33 cellular contexts compared by ENCODE assay signal in genomic region chr12:112656141-112656540, GRCh38.
"Had no signal": no experiment of that assay in that cellular context is flagged by ENCODE, and none has a peak within 500 bp of the region (broad histone marks: within the 10 kb centered on the region; RNA-seq: fewer than 3 reads in every experiment).

No MANE protein-coding gene starts in this region.

- H3K36me3 ChIP-seq: MG63, SJCRH30 had no signal

- H3K4me3 ChIP-seq: MG63, PC-9, SJCRH30, SK-N-MC had no signal

- H3K4me1 ChIP-seq: SJCRH30 had no signal

- H2AFZ ChIP-seq: PC-9 had no signal

- DNase-seq: Kasumi-1, MG63, NCI-H1048, NCI-H1092 treated with DMSO at 0.1 percent for 48 hours, NCI-H1105 treated with DMSO at 0.1 percent for 48 hours, NCI-H1417, NCI-H1436, NCI-H146, NCI-H1694, NCI-H187, NCI-H1930, NCI-H2029 treated with DMSO at 0.1 percent for 48 hours, NCI-H2081 treated with DMSO at 0.1 percent for 48 hours, NCI-H2107, NCI-H2171, NCI-H226, NCI-H446 treated with DMSO at 0.1 percent for 48 hours, NCI-H510A, NCI-H524, NCI-H526, NCI-H69, NCI-H748 treated with DMSO at 0.1 percent for 48 hours, NCI-H82, PC-9, SIG-M5, SJCRH30 had no signal

- H3K27me3 ChIP-seq: SJCRH30 had no signal

- FAIRE-seq: RCC 7860 had no signal

- H3K9me3 ChIP-seq: MG63, SJCRH30 had no signal

- H3K27ac ChIP-seq: KMS-11, PC-9, RWPE1, SJCRH30, SK-N-MC had no signal

- ATAC-seq: Panc1, Right ventricle myocardium inferior, SK-N-SH treated with all-trans-retinoic acid at 6 μM for 48 hours had no signal

- H3K9ac ChIP-seq: KMS-11 had no signal

- H3K4me2 ChIP-seq: KMS-11, PC-9 had no signal
